Comparison of ENCODE assay signal across 29 cellular contexts in the genomic region with DNA sequence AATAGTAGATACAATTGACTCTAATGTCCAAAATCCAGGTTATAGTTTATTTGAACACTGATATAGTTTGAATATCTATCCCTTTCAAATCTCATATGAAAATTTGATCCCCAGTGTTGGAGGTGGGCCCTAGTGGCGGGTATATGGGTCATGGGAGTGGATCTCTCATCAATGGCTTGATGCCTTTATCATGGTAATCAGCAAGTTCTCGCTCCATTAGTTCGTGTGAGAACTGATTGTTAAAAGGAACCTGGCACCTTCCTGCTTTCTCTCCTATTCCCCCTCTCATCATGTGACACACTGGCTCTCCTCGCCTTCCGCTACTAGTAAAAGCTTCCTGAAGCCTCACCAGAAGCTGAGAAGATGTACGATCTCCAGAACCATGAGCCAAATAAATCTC.
"Had no signal": no experiment of that assay in that cellular context is flagged by ENCODE, and none has a peak within 500 bp of the region (broad histone marks: within the 10 kb centered on the region; RNA-seq: fewer than 3 reads in every experiment).

No MANE protein-coding gene starts in this region.

- H3K9me3 ChIP-seq: lower lobe of right lung, pancreas, prostate gland, suprapubic skin, thoracic aorta, tibial artery, upper lobe of right lung had no signal

- H3K27me3 Mint-ChIP-seq: naive B cell; stimulated activated naive CD8-positive, alpha-beta T cell treated with anti-CD3 and anti-CD28 coated beads, Interleukin-15, Interleukin-2, amounts not matched to agents 100 ng/mL and 50 ng/mL, for 24 hours had no signal

- H3K9me3 Mint-ChIP-seq: nephron progenitor cell; stimulated activated naive CD8-positive, alpha-beta T cell treated with anti-CD3 and anti-CD28 coated beads, Interleukin-15, Interleukin-2, amounts not matched to agents 100 ng/mL and 50 ng/mL, for 24 hours had no signal

- H3K4me3 Mint-ChIP-seq: mesothelial cell of epicardium; naive B cell; natural killer cell; nephron progenitor cell; stimulated activated effector memory CD8-positive, alpha-beta T cell treated with anti-CD3 and anti-CD28 coated beads, Interleukin-12 subunit alpha, Interleukin-12 subunit beta, amount 100 ng/mL, for 72 hours; stimulated activated naive CD8-positive, alpha-beta T cell treated with anti-CD3 and anti-CD28 coated beads, Interleukin-15, Interleukin-2, amounts not matched to agents 100 ng/mL and 50 ng/mL, for 24 hours had no signal

- H3K36me3 ChIP-seq: heart left ventricle, lower lobe of right lung, pancreas, prostate gland, suprapubic skin, thoracic aorta, tibial artery, upper lobe of right lung had no signal

- H3K36me3 Mint-ChIP-seq: naive B cell; natural killer cell; stimulated activated effector memory CD8-positive, alpha-beta T cell treated with anti-CD3 and anti-CD28 coated beads, Interleukin-12 subunit alpha, Interleukin-12 subunit beta, amount 100 ng/mL, for 72 hours had no signal

- H3K4me3 ChIP-seq: heart left ventricle, lower lobe of right lung, pancreas, prostate gland, skin epidermis, suprapubic skin, thoracic aorta, tibial artery, upper lobe of right lung had no signal

- ATAC-seq: heart left ventricle; left cardiac atrium; left lobe of liver; lower lobe of right lung; natural killer cell; pancreas; right cardiac atrium; sciatic nerve; stimulated activated effector memory CD8-positive, alpha-beta T cell treated with anti-CD3 and anti-CD28 coated beads, Interleukin-12 subunit alpha, Interleukin-12 subunit beta, amount 100 ng/mL, for 72 hours; upper lobe of right lung had no signal

- H3K4me1 Mint-ChIP-seq: naive B cell; natural killer cell; nephron progenitor cell; stimulated activated effector memory CD8-positive, alpha-beta T cell treated with anti-CD3 and anti-CD28 coated beads, Interleukin-12 subunit alpha, Interleukin-12 subunit beta, amount 100 ng/mL, for 72 hours had no signal

- DNase-seq: heart left ventricle; hypothalamus; kidney glomerular epithelial cell; left cardiac atrium; lower lobe of right lung; mammary epithelial cell; mesenchymal stem cell; naive B cell; natural killer cell; nephron progenitor cell; nucleus accumbens; pancreas; posterior cingulate gyrus; retina; right cardiac atrium; stimulated activated CD4-positive, alpha-beta T cell treated with anti-CD3 and anti-CD28 coated beads, Interleukin-4, amount 100 ng/mL, for 24 hours; stimulated activated naive CD4-positive, alpha-beta T cell; tibial artery; trophoblast cell; upper lobe of right lung had no signal

- H3K4me1 ChIP-seq: heart left ventricle, lower lobe of right lung, pancreas, prostate gland, suprapubic skin, upper lobe of right lung had no signal

- H3K27ac ChIP-seq: heart left ventricle, lower lobe of right lung, pancreas, prostate gland, skin epidermis, suprapubic skin, thoracic aorta, tibial artery, upper lobe of right lung had no signal

- H3K27ac Mint-ChIP-seq: mesothelial cell of epicardium; naive B cell; natural killer cell; nephron progenitor cell; stimulated activated effector memory CD8-positive, alpha-beta T cell treated with anti-CD3 and anti-CD28 coated beads, Interleukin-12 subunit alpha, Interleukin-12 subunit beta, amount 100 ng/mL, for 72 hours; stimulated activated naive CD8-positive, alpha-beta T cell treated with anti-CD3 and anti-CD28 coated beads, Interleukin-15, Interleukin-2, amounts not matched to agents 100 ng/mL and 50 ng/mL, for 24 hours had no signal

- H3K27me3 ChIP-seq: heart left ventricle, pancreas, suprapubic skin, tibial artery, upper lobe of right lung had no signal
